Comparison of ENCODE assay signal across 12 cellular contexts in the genomic region with DNA sequence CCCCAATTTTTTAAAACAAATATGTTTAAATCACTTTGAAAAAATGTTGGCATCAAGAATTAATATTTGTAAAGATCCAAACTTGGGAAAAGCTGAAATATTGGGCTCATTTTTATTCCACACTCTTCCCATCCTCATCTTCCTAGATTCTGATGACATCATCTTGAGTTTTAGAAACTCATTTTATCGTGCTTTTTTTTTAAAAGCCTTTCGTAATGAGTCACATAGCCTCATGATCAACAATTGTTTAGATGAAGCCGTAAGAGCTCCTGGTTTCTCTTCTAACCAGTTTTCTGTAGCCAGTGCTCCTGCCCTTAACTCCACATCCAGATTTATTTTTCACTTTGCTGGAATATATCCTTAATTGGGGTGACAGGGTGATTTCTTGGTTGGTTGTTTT.
DNase-seq lines count a peak whose midpoint lies in the region; ATAC-seq, FAIRE-seq and TF ChIP-seq lines count a peak whose summit lies in the region.
"Had no signal": no experiment of that assay in that cellular context is flagged by ENCODE, and none has a peak within 500 bp of the region (broad histone marks: within the 10 kb centered on the region; RNA-seq: fewer than 3 reads in every experiment).

No MANE protein-coding gene starts in this region.

- TF ChIP-seq CTCF in astrocyte (IDR thresholded peaks at IDR 0.05; ENCODE audit: insufficient read depth, low read depth, low read length): no peak
- TF ChIP-seq CTCF in fibroblast of the aortic adventitia (IDR thresholded peaks at IDR 0.05; ENCODE audit: insufficient read depth, low read length): no peak

- peaks cover 12% of the 10 kb centered on the region for H3K4me1 ChIP-seq in ACC112 (ENCODE audit: control insufficient read depth, insufficient read depth, low read length, unreplicated experiment)
- no peaks in the 10 kb centered on the region; the same call in 1 of the 2 replicates for H3K4me1 ChIP-seq in GM23248 (ENCODE audit: insufficient read depth)
- peaks cover 7% of the 10 kb centered on the region for H3K4me1 ChIP-seq in astrocyte (ENCODE audit: insufficient read depth, low read length)
- H3K4me1 ChIP-seq in mesendoderm (ENCODE audit: control insufficient read depth, low read depth, low read length): no peaks in the 10 kb centered on the region

- no peak overlapping the region for H3K23ac ChIP-seq in mesendoderm (ENCODE audit: low read length)

- no peak overlapping the region for H4K5ac ChIP-seq in mesendoderm (ENCODE audit: low read length)

- H3K4me3 ChIP-seq in ACC112 (ENCODE audit: low read depth, low read length) (0 out of 2 replicates have a peak overlapping the region, but pooled peaks have one; percentile 41), GM23248 (0 out of 2 replicates have a peak overlapping the region, but pooled peaks have one; percentile 26), astrocyte (ENCODE audit: insufficient read depth, low read depth, low read length) (no peak overlapping the region), fibroblast of the aortic adventitia (ENCODE audit: low read depth, low read length) (no peak overlapping the region), mesendoderm (ENCODE audit: low read length) (no peak overlapping the region)

- H3K9ac ChIP-seq in GM23248: peak overlapping the region; percentile 32; the same call in 1 of the 2 replicates
- H3K9ac ChIP-seq in astrocyte (ENCODE audit: low read length): peak overlapping the region; percentile 47
- no peak overlapping the region for H3K9ac ChIP-seq in mesendoderm (ENCODE audit: low read length)

- H2BK120ac ChIP-seq in mesendoderm (ENCODE audit: low read depth, low read length): no peak overlapping the region

- FAIRE-seq in astrocyte (lab: Jason Lieb, UNC): no peak

- H2AK5ac ChIP-seq in mesendoderm (ENCODE audit: low read length): no peak overlapping the region

- no peak overlapping the region for H2BK15ac ChIP-seq in mesendoderm (replicated peaks; ENCODE audit: low read depth)

- in situ Hi-C loops in GM23248 (cut with MboI): no loop called here

- no peak overlapping the region for H3K56ac ChIP-seq in mesendoderm (ENCODE audit: low read length)

- no peaks in the 10 kb centered on the region for H3K27me3 Mint-ChIP-seq in astrocyte (ENCODE audit: low read depth, unreplicated experiment)
- H3K27me3 Mint-ChIP-seq: brain had no signal

- peaks cover 9% of the 10 kb centered on the region; the same call in 1 of the 2 replicates for H3F3A ChIP-seq in GM23248 (ENCODE audit: insufficient read depth)

- WGBS in GM23248 (ENCODE audit: low coverage in 1 of 2, low lambda C conversion rate in 2 of 2, missing lambda C conversion rate in 2 of 2), 2 experiments: 7 to 8% methylated on average over 3 of the region's 3 CpGs
- WGBS in mesendoderm (ENCODE audit: extremely low coverage, insufficient coverage, low lambda C conversion rate): no CpG with 5 or more reads among the region's 3 CpGs

- no peak overlapping the region for H2BK5ac ChIP-seq in mesendoderm (ENCODE audit: low read length)

- H2AFZ ChIP-seq in ACC112 (ENCODE audit: low read length, unreplicated experiment) (no peak overlapping the region), GM23248 (no peak overlapping the region), astrocyte (ENCODE audit: low read depth, low read length) (no peak overlapping the region)

- H3K18ac ChIP-seq in mesendoderm (ENCODE audit: low read length): no peak overlapping the region

- H3K9me3 ChIP-seq in GM23248 (ENCODE audit: low read depth): no peaks in the 10 kb centered on the region
- H3K9me3 ChIP-seq in astrocyte (ENCODE audit: insufficient read depth, low read depth, low read length): no peaks in the 10 kb centered on the region

- H3K27ac Mint-ChIP-seq in astrocyte (ENCODE audit: unreplicated experiment): peak overlapping the region; percentile 21

- no peaks in the 10 kb centered on the region for H3K27me3 ChIP-seq in ACC112 (ENCODE audit: insufficient read depth, low read length)
- H3K27me3 ChIP-seq in GM23248 (replicated peaks; ENCODE audit: insufficient read depth): no peaks in the 10 kb centered on the region
- H3K27me3 ChIP-seq in astrocyte (ENCODE audit: insufficient read depth, low read length): no peaks in the 10 kb centered on the region
- no peaks in the 10 kb centered on the region for H3K27me3 ChIP-seq in mesendoderm (ENCODE audit: insufficient read depth, low read length, poor library complexity)

- DNase-seq in GM23248 (peak; percentile 88), astrocyte (ENCODE audit: low read depth) (peak; percentile 58), fibroblast of the aortic adventitia (ENCODE audit: low read depth) (peak; percentile 64), NCI-H69 (lab: John Stamatoyannopoulos, UW) (no peak), GM19238 (ENCODE audit: insufficient read length, low spot score) (no peak), mesendoderm (no peak)
- DNase-seq: activated T-cell treated with anti-CD3 and anti-CD28 coated beads, Interleukin-2, amount 50 U/mL, for 1 hour; KBM-7; NCI-H2029 treated with DMSO at 0.1 percent for 48 hours had no signal

- H3K4me2 ChIP-seq in GM23248 (ENCODE audit: unreplicated experiment) (peak overlapping the region; percentile 27), astrocyte (ENCODE audit: low read length) (peak overlapping the region; percentile 76), mesendoderm (ENCODE audit: low read length) (no peak overlapping the region)

- peaks cover 17% of the 10 kb centered on the region for H3K4me1 Mint-ChIP-seq in astrocyte (ENCODE audit: low read depth, unreplicated experiment)
- H3K4me1 Mint-ChIP-seq: brain had no signal

- H4K20me1 ChIP-seq in GM23248 (ENCODE audit: insufficient read depth): no peaks in the 10 kb centered on the region
- H4K20me1 ChIP-seq in astrocyte (ENCODE audit: insufficient read depth, low read length): no peaks in the 10 kb centered on the region

- no peaks in the 10 kb centered on the region for H3K9me2 ChIP-seq in GM23248 (ENCODE audit: insufficient read depth)

- no peak for ATAC-seq in HG03095 (IDR thresholded peaks at IDR 0.05; ENCODE audit: unreplicated experiment)

- no peak overlapping the region for H3K4ac ChIP-seq in mesendoderm (ENCODE audit: low read depth, low read length)

- H3K27ac ChIP-seq in ACC112 (ENCODE audit: low read depth, low read length) (no peak overlapping the region), GM23248 (no peak overlapping the region), astrocyte (ENCODE audit: low read depth, low read length) (peak overlapping the region; percentile 39), mesendoderm (ENCODE audit: low read depth, low read length) (no peak overlapping the region)

- H3K9me3 Mint-ChIP-seq in astrocyte (ENCODE audit: unreplicated experiment): no peaks in the 10 kb centered on the region
- H3K9me3 Mint-ChIP-seq: brain had no signal

- H3K79me2 ChIP-seq in ACC112 (ENCODE audit: control insufficient read depth, insufficient read depth, low read length, unreplicated experiment): no peaks in the 10 kb centered on the region
- no peaks in the 10 kb centered on the region for H3K79me2 ChIP-seq in GM23248 (ENCODE audit: insufficient read depth)
- H3K79me2 ChIP-seq in astrocyte (ENCODE audit: insufficient read depth, low read length): no peaks in the 10 kb centered on the region
- no peaks in the 10 kb centered on the region for H3K79me2 ChIP-seq in mesendoderm (ENCODE audit: control insufficient read depth, insufficient read depth, low read length)

- peaks cover 16% of the 10 kb centered on the region for H3K36me3 Mint-ChIP-seq in astrocyte (ENCODE audit: low read depth, unreplicated experiment)

- no peak overlapping the region for H4K8ac ChIP-seq in mesendoderm (ENCODE audit: low read depth, low read length)

- H3K79me1 ChIP-seq in mesendoderm (ENCODE audit: low read length): no peaks in the 10 kb centered on the region

- peaks cover 3% of the 10 kb centered on the region; the same call in 1 of the 2 replicates for H3K36me3 ChIP-seq in ACC112 (ENCODE audit: insufficient read depth, low read length)
- peaks cover 22% of the 10 kb centered on the region; the same call in 1 of the 2 replicates for H3K36me3 ChIP-seq in GM23248 (ENCODE audit: low read depth)
- H3K36me3 ChIP-seq in astrocyte (ENCODE audit: insufficient read depth, low read length): peaks cover 5% of the 10 kb centered on the region
- H3K36me3 ChIP-seq in mesendoderm (ENCODE audit: control insufficient read depth, insufficient read depth, low read length): no peaks in the 10 kb centered on the region

- peak overlapping the region; percentile 1 for H3K4me3 Mint-ChIP-seq in astrocyte (ENCODE audit: unreplicated experiment)
- H3K4me3 Mint-ChIP-seq: brain had no signal

Comparison
In these comparisons a context has a peak if more than half of its experiments do, and no peak if none do; other contexts are left out.
1. H3K4me3 ChIP-seq: peak in ACC112 (single experiment) and GM23248 (single experiment); none in astrocyte (single experiment), fibroblast of the aortic adventitia (single experiment) and mesendoderm (single experiment).
2. DNase-seq: peak in GM23248 (single experiment), astrocyte (single experiment) and fibroblast of the aortic adventitia (single experiment); none in NCI-H69 (single experiment), GM19238 (single experiment) and mesendoderm (single experiment).